Comparison of ENCODE assay signal across 1 cellular context in genomic region chr6:17031961-17032360, GRCh38.
TF ChIP-seq lines count a peak whose summit lies in the region.

No MANE protein-coding gene starts in this region.

TF ChIP-seq in HepG2, 621 proteins besides CTCF, POLR2A, EP300 and RAD21 (continued from another document):
- TF ChIP-seq BCLAF1 (IDR thresholded peaks at IDR 0.05) = no peak
